ENCODE assay signal across 26 cellular contexts in the genomic region with DNA sequence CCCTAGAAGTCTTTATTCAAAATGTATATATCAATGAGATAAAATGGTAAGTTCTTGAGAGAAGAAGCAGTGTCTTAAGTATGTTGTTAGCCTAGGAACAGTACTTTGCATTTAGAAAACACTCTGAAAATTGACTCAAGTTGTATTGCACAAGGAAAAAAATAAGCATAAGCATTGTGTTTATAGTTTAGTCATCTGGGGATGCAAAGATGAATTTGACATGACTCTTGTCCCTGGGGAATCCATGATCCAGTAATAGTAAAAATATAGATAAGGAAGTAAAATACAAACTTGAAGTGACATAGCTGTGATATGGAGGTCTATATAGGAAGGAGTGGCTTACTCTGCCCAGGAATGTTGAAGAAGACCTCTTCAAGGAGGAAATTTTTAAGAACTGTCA.
DNase-seq lines count a peak whose midpoint lies in the region; ATAC-seq, FAIRE-seq and TF ChIP-seq lines count a peak whose summit lies in the region.
"Had no signal": no experiment of that assay in that cellular context is flagged by ENCODE, and none has a peak within 500 bp of the region (broad histone marks: within the 10 kb centered on the region; RNA-seq: fewer than 3 reads in every experiment).

No MANE protein-coding gene starts in this region.

- no peak for ATAC-seq in SK-N-SH treated with all-trans-retinoic acid at 6 μM for 48 hours
- ATAC-seq: A549; CD8-positive, alpha-beta T cell; HCT116; Panc1 had no signal

- no peak overlapping the region for H3K4me3 ChIP-seq in muscle layer of colon (ENCODE audit: low read depth in 1 of 2, low read length in 2 of 2)
- H3K4me3 ChIP-seq in transverse colon: no peak overlapping the region
- no peak overlapping the region for H3K4me3 ChIP-seq in kidney (ENCODE audit: low read length in 2 of 2)
- H3K4me3 ChIP-seq: A549; BLaER1 treated with 17β-estradiol and CSF1 and Interleukin-3, amounts not matched to agents 10 nM and 100 nM had no signal

- peak; percentile 59 for DNase-seq in LHCN-M2 (ENCODE audit: low read depth)
- DNase-seq in fibroblast of peridontal ligament (ENCODE audit: extremely low read depth): peak; percentile 64
- DNase-seq in transverse colon: no peak
- no peak for DNase-seq in DMS 273 (lab: John Stamatoyannopoulos, UW; ENCODE audit: unreplicated experiment)
- no peak for DNase-seq in chondrocyte (ENCODE audit: low spot score)
- no peak for DNase-seq in kidney
- DNase-seq: Calu3; CD8-positive, alpha-beta T cell; DMS53; EL; GOT3; Kasumi-1; MM.1S; NCI-H1092 treated with DMSO at 0.1 percent for 48 hours; NCI-H146; NCI-H2029 treated with DMSO at 0.1 percent for 48 hours; NCI-H2171 treated with DMSO at 0.1 percent for 48 hours; NCI-H446 treated with DMSO at 0.1 percent for 48 hours; NCI-H69 had no signal

- TF ChIP-seq EP300 in transverse colon (IDR thresholded peaks at IDR 0.05; ENCODE audit: low read depth): no peak

- intact Hi-C loops in transverse colon (cut with DNase I; ENCODE audit: low total_unique reads) (no loop called here), kidney (cut with DNase I) (no loop called here)

- H3K4me3 Mint-ChIP-seq in chondrocyte (ENCODE audit: unreplicated experiment): no peak overlapping the region
- H3K4me3 Mint-ChIP-seq: CD8-positive, alpha-beta T cell had no signal

- no peaks in the 10 kb centered on the region for H3K36me3 Mint-ChIP-seq in chondrocyte (ENCODE audit: low read depth)
- H3K36me3 Mint-ChIP-seq: CD8-positive, alpha-beta T cell had no signal

- no peaks in the 10 kb centered on the region for H3K36me3 ChIP-seq in muscle layer of colon (ENCODE audit: insufficient read depth, low read length)
- H3K36me3 ChIP-seq in transverse colon: no peaks in the 10 kb centered on the region
- H3K36me3 ChIP-seq in kidney (ENCODE audit: control insufficient read depth in 1 of 2, insufficient read depth in 2 of 2, low read length in 2 of 2): no peaks in the 10 kb centered on the region
- H3K36me3 ChIP-seq: BLaER1 treated with 17β-estradiol and CSF1 and Interleukin-3, amounts not matched to agents 10 nM and 100 nM had no signal

- no peaks in the 10 kb centered on the region for H3K9me3 ChIP-seq in muscle layer of colon (ENCODE audit: low read length)
- H3K9me3 ChIP-seq in transverse colon: no peaks in the 10 kb centered on the region
- H3K9me3 ChIP-seq in kidney (ENCODE audit: control insufficient read depth in 1 of 2, low read length in 2 of 2): no peaks in the 10 kb centered on the region
- H3K9me3 ChIP-seq: A549 had no signal

- H3K27ac ChIP-seq in muscle layer of colon (ENCODE audit: low read depth, low read length) (peak overlapping the region; percentile 63), transverse colon (peak overlapping the region; percentile 72 to 87 (median 80)), kidney (ENCODE audit: low read depth in 2 of 2, low read length in 2 of 2) (no peak overlapping the region)
- H3K27ac ChIP-seq: A549; BLaER1 treated with 17β-estradiol and CSF1 and Interleukin-3, amounts not matched to agents 10 nM and 100 nM had no signal

- H3K4me1 ChIP-seq in muscle layer of colon (ENCODE audit: insufficient read depth, low read length) (peaks cover 36% of the 10 kb centered on the region), transverse colon (peaks cover 0 to 14% (median 3%) of the 10 kb centered on the region in 4 donors), kidney (ENCODE audit: control insufficient read depth in 1 of 2, insufficient read depth in 1 of 2, low read depth in 1 of 2, low read length in 2 of 2) (no peaks in the 10 kb centered on the region)
- H3K4me1 ChIP-seq: A549; BLaER1 treated with 17β-estradiol and CSF1 and Interleukin-3, amounts not matched to agents 10 nM and 100 nM had no signal

- H3K27me3 ChIP-seq in muscle layer of colon (ENCODE audit: control insufficient read depth in 1 of 2, insufficient read depth in 2 of 2, low read length in 2 of 2) (no peaks in the 10 kb centered on the region), transverse colon (no peaks in the 10 kb centered on the region)
- H3K27me3 ChIP-seq: BLaER1 treated with 17β-estradiol and CSF1 and Interleukin-3, amounts not matched to agents 10 nM and 100 nM had no signal

- peaks cover 3% of the 10 kb centered on the region for H3K9me3 Mint-ChIP-seq in chondrocyte (ENCODE audit: low read depth)
- H3K9me3 Mint-ChIP-seq: CD8-positive, alpha-beta T cell had no signal

- TF ChIP-seq CTCF in transverse colon (IDR thresholded peaks at IDR 0.05): no peak
- no peak for TF ChIP-seq CTCF in chondrocyte (IDR thresholded peaks at IDR 0.05)
- no peak for TF ChIP-seq CTCF in kidney (IDR thresholded peaks at IDR 0.05; ENCODE audit: borderline replicate concordance, extremely low read depth, insufficient read depth)

- no peaks in the 10 kb centered on the region for H3K27me3 Mint-ChIP-seq in chondrocyte (ENCODE audit: low read depth)

- H3K4me1 Mint-ChIP-seq in chondrocyte (ENCODE audit: low read depth): peaks cover 16% of the 10 kb centered on the region

- H3K9ac ChIP-seq in muscle layer of colon (ENCODE audit: low read length): no peak overlapping the region
- no peak overlapping the region for H3K9ac ChIP-seq in kidney (ENCODE audit: low read length in 2 of 2)
- H3K9ac ChIP-seq: BLaER1 treated with 17β-estradiol and CSF1 and Interleukin-3, amounts not matched to agents 10 nM and 100 nM had no signal

- no peak overlapping the region for H3K27ac Mint-ChIP-seq in chondrocyte (ENCODE audit: unreplicated experiment)
- H3K27ac Mint-ChIP-seq: CD8-positive, alpha-beta T cell had no signal

- TF ChIP-seq POLR2A in transverse colon (IDR thresholded peaks at IDR 0.05): no peak

- in situ Hi-C loops in transverse colon (cut with MboI; ENCODE audit: low pct_ligation_motif_present in 1 of 4, low pct_unique_long_range_greater_than_20kb in 1 of 4, low sequenced_read_pairs in 3 of 4): no loop called here

- no peak for FAIRE-seq in kidney (lab: Jason Lieb, UNC)
- FAIRE-seq: A549, GM12891 had no signal

TF ChIP-seq in SK-N-SH treated with all-trans-retinoic acid at 6 μM for 48 hours, 23 proteins besides CTCF, POLR2A, EP300 and RAD21:
- TF ChIP-seq, protein P1, sequence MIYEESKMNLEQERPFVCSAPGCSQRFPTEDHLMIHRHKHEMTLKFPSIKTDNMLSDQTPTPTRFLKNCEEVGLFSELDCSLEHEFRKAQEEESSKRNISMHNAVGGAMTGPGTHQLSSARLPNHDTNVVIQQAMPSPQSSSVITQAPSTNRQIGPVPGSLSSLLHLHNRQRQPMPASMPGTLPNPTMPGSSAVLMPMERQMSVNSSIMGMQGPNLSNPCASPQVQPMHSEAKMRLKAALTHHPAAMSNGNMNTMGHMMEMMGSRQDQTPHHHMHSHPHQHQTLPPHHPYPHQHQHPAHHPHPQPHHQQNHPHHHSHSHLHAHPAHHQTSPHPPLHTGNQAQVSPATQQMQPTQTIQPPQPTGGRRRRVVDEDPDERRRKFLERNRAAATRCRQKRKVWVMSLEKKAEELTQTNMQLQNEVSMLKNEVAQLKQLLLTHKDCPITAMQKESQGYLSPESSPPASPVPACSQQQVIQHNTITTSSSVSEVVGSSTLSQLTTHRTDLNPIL (CRISPR knock-in tag; IDR thresholded peaks at IDR 0.05; ENCODE audit: low read depth): no peak
- TF ChIP-seq ZNF565 (CRISPR knock-in tag; conservative IDR thresholded peaks at IDR 0.05; ENCODE audit: low read depth): no peak
- TF ChIP-seq, protein P2, sequence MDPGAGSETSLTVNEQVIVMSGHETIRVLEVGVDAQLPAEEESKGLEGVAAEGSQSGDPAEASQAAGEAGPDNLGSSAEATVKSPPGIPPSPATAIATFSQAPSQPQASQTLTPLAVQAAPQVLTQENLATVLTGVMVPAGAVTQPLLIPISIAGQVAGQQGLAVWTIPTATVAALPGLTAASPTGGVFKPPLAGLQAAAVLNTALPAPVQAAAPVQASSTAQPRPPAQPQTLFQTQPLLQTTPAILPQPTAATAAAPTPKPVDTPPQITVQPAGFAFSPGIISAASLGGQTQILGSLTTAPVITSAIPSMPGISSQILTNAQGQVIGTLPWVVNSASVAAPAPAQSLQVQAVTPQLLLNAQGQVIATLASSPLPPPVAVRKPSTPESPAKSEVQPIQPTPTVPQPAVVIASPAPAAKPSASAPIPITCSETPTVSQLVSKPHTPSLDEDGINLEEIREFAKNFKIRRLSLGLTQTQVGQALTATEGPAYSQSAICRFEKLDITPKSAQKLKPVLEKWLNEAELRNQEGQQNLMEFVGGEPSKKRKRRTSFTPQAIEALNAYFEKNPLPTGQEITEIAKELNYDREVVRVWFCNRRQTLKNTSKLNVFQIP (CRISPR knock-in tag; IDR thresholded peaks at IDR 0.05; ENCODE audit: borderline replicate concordance, low read depth): no peak

Comparison
In these comparisons a context has a peak if more than half of its experiments do, and no peak if none do; other contexts are left out.
1. DNase-seq: peak in LHCN-M2 (single experiment) and fibroblast of peridontal ligament (single experiment); none in transverse colon (single experiment), DMS 273 (single experiment), chondrocyte (single experiment) and kidney (single experiment).
2. H3K27ac ChIP-seq: peak in muscle layer of colon (single experiment) and transverse colon (4 of 4); none in kidney (0 of 2).